In genomic region chr12:94100254-94100653, GRCh38 we compare ENCODE assay signal across 14 cellular contexts. TPM values are rescaled to one million over a fixed set of nuclear protein-coding genes. Genes with fewer than 3 reads are reported as not detected.
DNase-seq lines count a peak whose midpoint lies in the region; ATAC-seq and TF ChIP-seq lines count a peak whose summit lies in the region.
"Had no signal": no experiment of that assay in that cellular context is flagged by ENCODE, and none has a peak within 500 bp of the region (broad histone marks: within the 10 kb centered on the region; RNA-seq: fewer than 3 reads in every experiment).

No MANE protein-coding gene starts in this region.

- H3K4me3 ChIP-seq in NB4 (ENCODE audit: low read depth, low read length) = no peak overlapping the region
- H3K4me3 ChIP-seq: ovary had no signal

- no peaks in the 10 kb centered on the region for H3K36me3 Mint-ChIP-seq in naive thymus-derived CD8-positive, alpha-beta T cell

- no peak for TF ChIP-seq POLR2A in NB4 (IDR thresholded peaks at IDR 0.05; ENCODE audit: extremely low read depth, insufficient read length)

- no peak for TF ChIP-seq CTCF in NB4 (IDR thresholded peaks at IDR 0.05; ENCODE audit: low read depth, low read length)

- no peaks in the 10 kb centered on the region for H3K9me3 Mint-ChIP-seq in naive thymus-derived CD8-positive, alpha-beta T cell
- H3K9me3 Mint-ChIP-seq: activated B cell treated with CpG ODN at 0.5 μM for 24 hours had no signal

- H3K27ac Mint-ChIP-seq in naive thymus-derived CD8-positive, alpha-beta T cell = peak overlapping the region in 3 of 10 donors; percentile 34 to 52 (median 43)
- H3K27ac Mint-ChIP-seq: activated B cell treated with CpG ODN at 0.5 μM for 24 hours had no signal

- H3K4me1 Mint-ChIP-seq in naive thymus-derived CD8-positive, alpha-beta T cell = peaks cover 4 to 20% (median 11%) of the 10 kb centered on the region in 4 donors

- H3K4me3 Mint-ChIP-seq in naive thymus-derived CD8-positive, alpha-beta T cell = peak overlapping the region in 6 of 10 donors; percentile 19 to 89 (median 61)
- H3K4me3 Mint-ChIP-seq: activated B cell treated with CpG ODN at 0.5 μM for 24 hours had no signal

- POLR2A ChIA-PET in naive thymus-derived CD8-positive, alpha-beta T cell (lab: Charles Lee) = interaction anchor here (0.7 to 2.5 kb wide), 2 partner anchors 531 to 542 kb away, joined by 3 to 17 read pairs; no protein-coding TSS in a partner anchor

- peaks cover 5 to 22% (median 17%) of the 10 kb centered on the region in 5 donors for H3K27me3 Mint-ChIP-seq in naive thymus-derived CD8-positive, alpha-beta T cell

- DNase-seq in ELR (ENCODE audit: low read depth) = peak; percentile 84
- peak; percentile 33 for DNase-seq in NB4 (ENCODE audit: low read depth)
- peak; percentile 37 for DNase-seq in activated naive CD4-positive, alpha-beta T cell treated with anti-CD3 and anti-CD28 coated beads, Interleukin-2, amount 50 U/mL, for 16 hours
- DNase-seq in naive thymus-derived CD8-positive, alpha-beta T cell = no peak
- no peak for DNase-seq in amniotic stem cell (lab: John Stamatoyannopoulos, UW)
- DNase-seq: activated B cell treated with CpG ODN at 0.5 μM for 24 hours, esophagus squamous epithelium, H7, NCI-H1092 treated with DMSO at 0.1 percent for 48 hours, substantia nigra had no signal

- no peak for ATAC-seq in naive thymus-derived CD8-positive, alpha-beta T cell
- ATAC-seq in HG02970 (IDR thresholded peaks at IDR 0.05; ENCODE audit: low FRiP score, unreplicated experiment) (no peak), HG03521 (IDR thresholded peaks at IDR 0.05; ENCODE audit: unreplicated experiment) (no peak), HG02938 (IDR thresholded peaks at IDR 0.05; ENCODE audit: unreplicated experiment) (no peak)

RNA-seq across cellular contexts. Expression of gene PLXNC1, which starts 48.1 kb away (rescaled TPM):
- total RNA-seq in naive thymus-derived CD8-positive, alpha-beta T cell = 1 to 10 TPM; 8.9 to 9.4 TPM
- 1 to 10 TPM; 2.9 to 4.1 (median 3.0) TPM for polyA plus RNA-seq in naive thymus-derived CD8-positive, alpha-beta T cell

Comparison
In these comparisons a context has a peak if more than half of its experiments do, and no peak if none do; other contexts are left out.
1. DNase-seq: peak in ELR (single experiment), NB4 (single experiment) and activated naive CD4-positive, alpha-beta T cell treated with anti-CD3 and anti-CD28 coated beads, Interleukin-2, amount 50 U/mL, for 16 hours (single experiment); none in naive thymus-derived CD8-positive, alpha-beta T cell (0 of 10) and amniotic stem cell (single experiment).